11 cellular contexts compared by ENCODE assay signal in genomic region chr1:5286244-5286643, GRCh38.
DNase-seq lines count a peak whose midpoint lies in the region; ATAC-seq and TF ChIP-seq lines count a peak whose summit lies in the region.
"Had no signal": no experiment of that assay in that cellular context is flagged by ENCODE, and none has a peak within 500 bp of the region (broad histone marks: within the 10 kb centered on the region; RNA-seq: fewer than 3 reads in every experiment).

No MANE protein-coding gene starts in this region.

- POLR2A ChIA-PET in MCF 10A (lab: Yijun Ruan, JAX) (interaction anchor here (0.5 kb wide), 1 partner anchor 636 kb away, joined by 3 read pairs; no protein-coding TSS in a partner anchor), Caco-2 (lab: Charles Lee) (no interaction called here)
- POLR2A ChIA-PET in activated CD4-positive, alpha-beta T cell treated with anti-CD3 and anti-CD28 coated beads, Interleukin-2, amount 10 ng/mL, durations not matched to agents 7 days and 5 days (lab: Charles Lee), result no interaction called here

- H3K27ac Mint-ChIP-seq in MCF 10A (ENCODE audit: low read depth, unreplicated experiment), result no peak overlapping the region
- no peak overlapping the region for H3K27ac Mint-ChIP-seq in activated CD4-positive, alpha-beta T cell treated with anti-CD3 and anti-CD28 coated beads, Interleukin-2, amount 10 ng/mL, durations not matched to agents 7 days and 5 days
- no peak overlapping the region for H3K27ac Mint-ChIP-seq in Caco-2 (ENCODE audit: unreplicated experiment)

- H3K36me3 ChIP-seq in mammary epithelial cell (ENCODE audit: insufficient read depth, low read length) (no peaks in the 10 kb centered on the region), Caco-2 (ENCODE audit: control insufficient read depth, insufficient read depth, low read length) (no peaks in the 10 kb centered on the region), MG63 (no peaks in the 10 kb centered on the region)

- TF ChIP-seq CTCF in MCF 10A (IDR thresholded peaks at IDR 0.05; ENCODE audit: unreplicated experiment) (peak; percentile 30), mammary epithelial cell (conservative IDR thresholded peaks at IDR 0.05 in 1 of 2, IDR thresholded peaks at IDR 0.05 in 1 of 2; ENCODE audit: extremely low read depth in 1 of 2, insufficient read depth in 1 of 2, low read depth in 1 of 2, low read length in 2 of 2) (no peak), foreskin keratinocyte (conservative IDR thresholded peaks at IDR 0.05) (peak; percentile 19), Caco-2 (IDR thresholded peaks at IDR 0.05; ENCODE audit: insufficient read depth in 1 of 2, low read depth in 1 of 2, low read length in 1 of 2, severe bottlenecking in 1 of 2, unreplicated experiment in 1 of 2) (no peak)

- no peak overlapping the region for H3K27ac ChIP-seq in mammary epithelial cell (ENCODE audit: insufficient read depth, low read depth, low read length)
- H3K27ac ChIP-seq in foreskin keratinocyte, result no peak overlapping the region

- H3K79me2 ChIP-seq in mammary epithelial cell (ENCODE audit: insufficient read depth, low read length), result no peaks in the 10 kb centered on the region

- in situ Hi-C loops in mammary epithelial cell (cut with MboI; ENCODE audit: low sequenced_read_pairs in 2 of 2), result no loop called here

- H3K36me3 Mint-ChIP-seq in MCF 10A (ENCODE audit: insufficient read depth, unreplicated experiment), result no peaks in the 10 kb centered on the region
- H3K36me3 Mint-ChIP-seq in activated CD4-positive, alpha-beta T cell treated with anti-CD3 and anti-CD28 coated beads, Interleukin-2, amount 10 ng/mL, durations not matched to agents 7 days and 5 days (ENCODE audit: low read depth), result no peaks in the 10 kb centered on the region
- no peaks in the 10 kb centered on the region for H3K36me3 Mint-ChIP-seq in Caco-2 (ENCODE audit: insufficient read depth, unreplicated experiment)

- H3K9me3 ChIP-seq in mammary epithelial cell (replicated peaks; ENCODE audit: insufficient read depth, low read length), result peaks cover 27% of the 10 kb centered on the region
- H3K9me3 ChIP-seq in Caco-2, result no peaks in the 10 kb centered on the region
- no peaks in the 10 kb centered on the region for H3K9me3 ChIP-seq in MG63

- 48% methylated on average over 2 of the region's 2 CpGs for WGBS in mammary epithelial cell (ENCODE audit: low coverage, missing lambda C conversion rate)

- H3K27me3 ChIP-seq in mammary epithelial cell (ENCODE audit: insufficient read depth, low read length) (no peaks in the 10 kb centered on the region), foreskin keratinocyte (no peaks in the 10 kb centered on the region), Caco-2 (replicated peaks; ENCODE audit: control insufficient read depth, insufficient read depth, low read length) (no peaks in the 10 kb centered on the region), MG63 (no peaks in the 10 kb centered on the region)

- dilution Hi-C loops in mammary epithelial cell (cut with HindIII; ENCODE audit: low sequenced_read_pairs), result no loop called here

- H3K4me1 Mint-ChIP-seq in MCF 10A (ENCODE audit: insufficient read depth, unreplicated experiment) (no peaks in the 10 kb centered on the region), Caco-2 (ENCODE audit: low read depth, unreplicated experiment) (no peaks in the 10 kb centered on the region)
- no peaks in the 10 kb centered on the region for H3K4me1 Mint-ChIP-seq in activated CD4-positive, alpha-beta T cell treated with anti-CD3 and anti-CD28 coated beads, Interleukin-2, amount 10 ng/mL, durations not matched to agents 7 days and 5 days

- H3K9me3 Mint-ChIP-seq in MCF 10A (ENCODE audit: unreplicated experiment) (peaks cover 13% of the 10 kb centered on the region), Caco-2 (ENCODE audit: unreplicated experiment) (peaks cover 23% of the 10 kb centered on the region)
- H3K9me3 Mint-ChIP-seq in activated CD4-positive, alpha-beta T cell treated with anti-CD3 and anti-CD28 coated beads, Interleukin-2, amount 10 ng/mL, durations not matched to agents 7 days and 5 days, result peaks cover 7% of the 10 kb centered on the region

- CTCF ChIA-PET in MCF 10A (lab: Yijun Ruan, JAX), result interaction anchor here (0.6 to 1.5 kb wide), 6 partner anchors 53 to 460 kb away, joined by 3 to 5 read pairs (median 3); no protein-coding TSS in a partner anchor
- CTCF ChIA-PET in mammary epithelial cell (lab: Charles Lee; ENCODE audit: low non-redundant PET), result no interaction called here
- CTCF ChIA-PET in activated CD4-positive, alpha-beta T cell treated with anti-CD3 and anti-CD28 coated beads, Interleukin-2, amount 10 ng/mL, durations not matched to agents 7 days and 5 days (lab: Charles Lee), result no interaction called here
- CTCF ChIA-PET in Caco-2 (lab: Charles Lee), result no interaction called here

- intact Hi-C loops in MCF 10A (cut with micrococcal nuclease), result loop anchor here (5.0 kb wide), 1 partner anchor 336 kb away; no protein-coding TSS in a partner anchor
- intact Hi-C loops in mammary epithelial cell (cut with micrococcal nuclease), result no loop called here
- intact Hi-C loops in Caco-2 (cut with micrococcal nuclease; ENCODE audit: unreplicated experiment), result no loop called here

- no peak overlapping the region for H3K4me3 ChIP-seq in mammary epithelial cell (replicated peaks in 1 of 3; ENCODE audit: insufficient read depth in 1 of 3, low read depth in 2 of 3, low read length in 3 of 3)
- H3K4me3 ChIP-seq in Caco-2 (ENCODE audit: low read depth, low read length), result no peak overlapping the region
- H3K4me3 ChIP-seq in MG63, result no peak overlapping the region

- DNase-seq in MCF 10A (ENCODE audit: unreplicated experiment) (no peak), mammary epithelial cell (no peak), foreskin keratinocyte (no peak), Caco-2 (no peak), NCI-H1417 treated with DMSO at 0.1 percent for 48 hours (lab: John Stamatoyannopoulos, UW) (no peak), MG63 (no peak), GDM1 (lab: John Stamatoyannopoulos, UW) (no peak)
- DNase-seq in activated CD4-positive, alpha-beta T cell treated with anti-CD3 and anti-CD28 coated beads, Interleukin-2, amount 10 ng/mL, durations not matched to agents 7 days and 5 days, result peak; percentile 28
- DNase-seq: foreskin melanocyte; NCI-H1048; stimulated activated naive CD4-positive, alpha-beta T cell treated with Interleukin-2 at 50 U/mL for 16 hours had no signal

- H3K4me1 ChIP-seq in mammary epithelial cell (ENCODE audit: insufficient read depth, low read length), result no peaks in the 10 kb centered on the region
- no peaks in the 10 kb centered on the region for H3K4me1 ChIP-seq in foreskin keratinocyte
- no peaks in the 10 kb centered on the region for H3K4me1 ChIP-seq in Caco-2

- no TSS peak for BruUV-seq in MCF 10A (replicated peaks; lab: Mats Ljungman, UMichigan)
- BruUV-seq in mammary epithelial cell (replicated peaks; lab: Mats Ljungman, UMichigan), result no TSS peak
- no TSS peak for BruUV-seq in Caco-2 (replicated peaks; lab: Mats Ljungman, UMichigan)

- no peak overlapping the region for H3K4me3 Mint-ChIP-seq in MCF 10A (ENCODE audit: unreplicated experiment)
- H3K4me3 Mint-ChIP-seq in activated CD4-positive, alpha-beta T cell treated with anti-CD3 and anti-CD28 coated beads, Interleukin-2, amount 10 ng/mL, durations not matched to agents 7 days and 5 days, result no peak overlapping the region
- H3K4me3 Mint-ChIP-seq in Caco-2 (ENCODE audit: unreplicated experiment), result no peak overlapping the region

- no peak overlapping the region for H3K4me2 ChIP-seq in mammary epithelial cell (ENCODE audit: insufficient read depth, low read depth, low read length)

- H4K20me1 ChIP-seq in mammary epithelial cell (ENCODE audit: insufficient read depth, low read length), result no peaks in the 10 kb centered on the region

- H2AFZ ChIP-seq in mammary epithelial cell (ENCODE audit: low read depth, low read length), result no peak overlapping the region

- ATAC-seq in foreskin keratinocyte, result no peak

- no peak overlapping the region for H3K9ac ChIP-seq in mammary epithelial cell (ENCODE audit: insufficient read depth, low read length)

- peaks cover 39% of the 10 kb centered on the region for H3K27me3 Mint-ChIP-seq in MCF 10A (ENCODE audit: insufficient read depth, unreplicated experiment)
- no peaks in the 10 kb centered on the region for H3K27me3 Mint-ChIP-seq in activated CD4-positive, alpha-beta T cell treated with anti-CD3 and anti-CD28 coated beads, Interleukin-2, amount 10 ng/mL, durations not matched to agents 7 days and 5 days
- H3K27me3 Mint-ChIP-seq in Caco-2 (ENCODE audit: insufficient read depth, unreplicated experiment), result peaks cover 7% of the 10 kb centered on the region

Comparison
In these comparisons a context has a peak if more than half of its experiments do, and no peak if none do; other contexts are left out.
1. CTCF ChIP-seq: peak in MCF 10A (single experiment) and foreskin keratinocyte (single experiment); none in mammary epithelial cell (0 of 2) and Caco-2 (0 of 2).